Comparison of ENCODE assay signal across 13 cellular contexts in genomic region chr10:43785252-43785651, GRCh38.
DNase-seq lines count a peak whose midpoint lies in the region; ATAC-seq, FAIRE-seq and TF ChIP-seq lines count a peak whose summit lies in the region.
"Had no signal": no experiment of that assay in that cellular context is flagged by ENCODE, and none has a peak within 500 bp of the region (broad histone marks: within the 10 kb centered on the region; RNA-seq: fewer than 3 reads in every experiment).

No MANE protein-coding gene starts in this region.

- no peak overlapping the region for H3K27ac ChIP-seq in left ventricle myocardium inferior (replicated peaks)
- no peak overlapping the region for H3K27ac ChIP-seq in right atrium auricular region
- H3K27ac ChIP-seq in endothelial cell of umbilical vein (ENCODE audit: insufficient read depth, low read depth, low read length) = no peak overlapping the region
- no peak overlapping the region for H3K27ac ChIP-seq in CD4-positive, alpha-beta memory T cell (ENCODE audit: low read depth, low read length)

- peaks cover 7 to 17% (median 15%) of the 10 kb centered on the region in 4 donors for H3K4me1 Mint-ChIP-seq in CD4-positive, alpha-beta memory T cell

- POLR2A ChIA-PET in endothelial cell of umbilical vein (lab: Charles Lee) = no interaction called here
- POLR2A ChIA-PET in CD4-positive, alpha-beta memory T cell (lab: Charles Lee; ENCODE audit: partially characterized antibody) = no interaction called here

- H3K27ac Mint-ChIP-seq in CD4-positive, alpha-beta memory T cell = no peak overlapping the region
- H3K27ac Mint-ChIP-seq: activated CD4-positive, alpha-beta memory T cell treated with anti-CD3 and anti-CD28 coated beads for 36 hours had no signal

- H3K4me3 ChIP-seq in left ventricle myocardium inferior (no peak overlapping the region), right atrium auricular region (no peak overlapping the region), NB4 (ENCODE audit: low read depth, low read length) (no peak overlapping the region), endothelial cell of umbilical vein (replicated peaks in 1 of 3; ENCODE audit: insufficient read depth in 1 of 3, low read depth in 1 of 3, low read length in 3 of 3) (no peak overlapping the region)
- H3K4me3 ChIP-seq in CD4-positive, alpha-beta memory T cell (ENCODE audit: low read length in 2 of 2) = no peak overlapping the region

- H3K4me1 ChIP-seq in left ventricle myocardium inferior (peaks cover 12% of the 10 kb centered on the region), right atrium auricular region (peaks cover 0 to 8% of the 10 kb centered on the region in 2 donors), endothelial cell of umbilical vein (ENCODE audit: control insufficient read depth, extremely low read depth, insufficient read depth, low read length) (no peaks in the 10 kb centered on the region)
- peaks cover 13% of the 10 kb centered on the region for H3K4me1 ChIP-seq in CD4-positive, alpha-beta memory T cell (ENCODE audit: insufficient read depth, low read length)

- no peak overlapping the region for H2AFZ ChIP-seq in endothelial cell of umbilical vein (ENCODE audit: low read depth, low read length)

- no peak for FAIRE-seq in endothelial cell of umbilical vein (lab: Jason Lieb, UNC)
- peak; percentile 94 for FAIRE-seq in urothelium cell line (lab: Jason Lieb, UNC)
- FAIRE-seq: islet of Langerhans had no signal

- no TSS peak for BruUV-seq in endothelial cell of umbilical vein (replicated peaks; lab: Mats Ljungman, UMichigan)

- H3K36me3 Mint-ChIP-seq in CD4-positive, alpha-beta memory T cell = no peaks in the 10 kb centered on the region
- H3K36me3 Mint-ChIP-seq: activated CD4-positive, alpha-beta memory T cell treated with anti-CD3 and anti-CD28 coated beads for 36 hours had no signal

- H3K4me2 ChIP-seq in endothelial cell of umbilical vein (ENCODE audit: insufficient read depth, low read length) = no peak overlapping the region

- dilution Hi-C loops in endothelial cell of umbilical vein (cut with MboI; ENCODE audit: extremely low pct_ligation_motif_present, low sequenced_read_pairs) = no loop called here

- H3K27me3 ChIP-seq in left ventricle myocardium inferior (ENCODE audit: low read depth) = no peaks in the 10 kb centered on the region
- no peaks in the 10 kb centered on the region for H3K27me3 ChIP-seq in right atrium auricular region
- peaks cover 0 to 3% of the 10 kb centered on the region in 2 experiments for H3K27me3 ChIP-seq in endothelial cell of umbilical vein (ENCODE audit: control insufficient read depth in 2 of 2, insufficient read depth in 2 of 2, low read length in 2 of 2)
- H3K27me3 ChIP-seq in CD4-positive, alpha-beta memory T cell (ENCODE audit: insufficient read depth, low read length) = no peaks in the 10 kb centered on the region

- no peak overlapping the region for H3K4me3 Mint-ChIP-seq in CD4-positive, alpha-beta memory T cell
- H3K4me3 Mint-ChIP-seq: activated CD4-positive, alpha-beta memory T cell treated with anti-CD3 and anti-CD28 coated beads for 36 hours; stimulated activated naive CD8-positive, alpha-beta T cell treated with anti-CD3 and anti-CD28 coated beads, Interleukin-15, amount 100 ng/mL, for 72 hours had no signal

- H3K9me3 ChIP-seq in left ventricle myocardium inferior (replicated peaks) (no peaks in the 10 kb centered on the region), right atrium auricular region (no peaks in the 10 kb centered on the region), endothelial cell of umbilical vein (replicated peaks; ENCODE audit: control insufficient read depth, insufficient read depth, low read length) (no peaks in the 10 kb centered on the region)
- no peaks in the 10 kb centered on the region for H3K9me3 ChIP-seq in CD4-positive, alpha-beta memory T cell (ENCODE audit: control insufficient read depth in 1 of 2, low read length in 2 of 2)

- TF ChIP-seq CTCF in left ventricle myocardium inferior (IDR thresholded peaks at IDR 0.05; ENCODE audit: borderline replicate concordance) (peak; percentile 37), right atrium auricular region (IDR thresholded peaks at IDR 0.05) (peak in 1 of 2 donors; percentile 28), NB4 (IDR thresholded peaks at IDR 0.05; ENCODE audit: low read depth, low read length) (peak; percentile 18), endothelial cell of umbilical vein (IDR thresholded peaks at IDR 0.05; ENCODE audit: extremely low read depth in 1 of 2, insufficient read depth in 1 of 2, low read depth in 1 of 2, low read length in 2 of 2) (no peak)

- no peaks in the 10 kb centered on the region for H4K20me1 ChIP-seq in endothelial cell of umbilical vein (replicated peaks; ENCODE audit: control insufficient read depth, extremely low read depth, insufficient read depth, low read length)

- no peaks in the 10 kb centered on the region for H3K9me3 Mint-ChIP-seq in CD4-positive, alpha-beta memory T cell
- H3K9me3 Mint-ChIP-seq: activated CD4-positive, alpha-beta memory T cell treated with anti-CD3 and anti-CD28 coated beads for 36 hours; stimulated activated naive CD8-positive, alpha-beta T cell treated with anti-CD3 and anti-CD28 coated beads, Interleukin-15, amount 100 ng/mL, for 72 hours had no signal

- no peaks in the 10 kb centered on the region for H3K27me3 Mint-ChIP-seq in CD4-positive, alpha-beta memory T cell
- H3K27me3 Mint-ChIP-seq: activated CD4-positive, alpha-beta memory T cell treated with anti-CD3 and anti-CD28 coated beads for 36 hours; stimulated activated naive CD8-positive, alpha-beta T cell treated with anti-CD3 and anti-CD28 coated beads, Interleukin-15, amount 100 ng/mL, for 72 hours had no signal

- no peak for DNase-seq in left ventricle myocardium inferior
- DNase-seq in right atrium auricular region (ENCODE audit: low spot score) = no peak
- peak; percentile 47 for DNase-seq in NB4 (ENCODE audit: low read depth)
- DNase-seq in endothelial cell of umbilical vein (ENCODE audit: low read depth, low spot score) = peak; percentile 21
- DNase-seq in urothelium cell line (ENCODE audit: low spot score) = peak; percentile 23
- DNase-seq in CD4-positive, alpha-beta memory T cell = no peak
- no peak for DNase-seq in amygdala (lab: John Stamatoyannopoulos, UW)
- DNase-seq: activated CD4-positive, alpha-beta memory T cell treated with anti-CD3 and anti-CD28 coated beads for 36 hours; C1 segment of cervical spinal cord; stimulated activated CD4-positive, alpha-beta T cell treated with anti-CD3 and anti-CD28 coated beads, Interleukin-1b, Interleukin-23, amount 100 ng/mL, for 48 hours; stimulated activated naive CD8-positive, alpha-beta T cell treated with anti-CD3 and anti-CD28 coated beads, Interleukin-15, amount 100 ng/mL, for 72 hours had no signal

- intact Hi-C loops in left ventricle myocardium inferior (cut with micrococcal nuclease) = no loop called here
- intact Hi-C loops in endothelial cell of umbilical vein (cut with micrococcal nuclease) = loop anchor here (1.0 to 5.0 kb wide), 2 partner anchors 95 to 113 kb away; no protein-coding TSS in a partner anchor
- intact Hi-C loops in CD4-positive, alpha-beta memory T cell (cut with micrococcal nuclease) = no loop called here

- TF ChIP-seq POLR2A in NB4 (IDR thresholded peaks at IDR 0.05; ENCODE audit: extremely low read depth, insufficient read length) (no peak), endothelial cell of umbilical vein (IDR thresholded peaks at IDR 0.05; ENCODE audit: low read depth, low read length) (no peak)

- H3K36me3 ChIP-seq in left ventricle myocardium inferior (no peaks in the 10 kb centered on the region), right atrium auricular region (no peaks in the 10 kb centered on the region), endothelial cell of umbilical vein (ENCODE audit: control insufficient read depth in 2 of 2, extremely low read depth in 1 of 2, insufficient read depth in 2 of 2, low read length in 2 of 2) (no peaks in the 10 kb centered on the region)
- no peaks in the 10 kb centered on the region for H3K36me3 ChIP-seq in CD4-positive, alpha-beta memory T cell (ENCODE audit: insufficient read depth, low read length)

- CTCF ChIA-PET in endothelial cell of umbilical vein (lab: Charles Lee) = interaction anchor here (0.6 to 2.0 kb wide), 5 partner anchors 9 to 95 kb away, joined by 3 to 16 read pairs (median 4); no protein-coding TSS in a partner anchor
- CTCF ChIA-PET in CD4-positive, alpha-beta memory T cell (lab: Charles Lee; ENCODE audit: partially characterized antibody) = interaction anchor here (0.8 kb wide), 1 partner anchor 1073 kb away, joined by 5 read pairs; no protein-coding TSS in a partner anchor

- H3K9ac ChIP-seq in endothelial cell of umbilical vein (replicated peaks; ENCODE audit: extremely low read depth, insufficient read depth, low read length) = no peak overlapping the region

- no peak for ATAC-seq in HG02973 (IDR thresholded peaks at IDR 0.05; ENCODE audit: unreplicated experiment)
- ATAC-seq: stimulated activated naive CD8-positive, alpha-beta T cell treated with anti-CD3 and anti-CD28 coated beads, Interleukin-15, amount 100 ng/mL, for 72 hours had no signal

- H3K79me2 ChIP-seq in endothelial cell of umbilical vein (ENCODE audit: control insufficient read depth, insufficient read depth, low read length) = no peaks in the 10 kb centered on the region

- H3K9me1 ChIP-seq in endothelial cell of umbilical vein (replicated peaks; ENCODE audit: control insufficient read depth, extremely low read depth, insufficient read depth, low read length) = no peaks in the 10 kb centered on the region

TF ChIP-seq in endothelial cell of umbilical vein, 7 proteins besides CTCF, POLR2A, EP300 and RAD21:
- TF ChIP-seq FOS (IDR thresholded peaks at IDR 0.05; ENCODE audit: borderline replicate concordance, insufficient read depth, low read length) (no peak), GATA2 (IDR thresholded peaks at IDR 0.05; ENCODE audit: insufficient read depth, insufficient read length, low read depth, low read length) (no peak), JUN (IDR thresholded peaks at IDR 0.05; ENCODE audit: borderline replicate concordance, insufficient read depth, insufficient read length, low read depth) (no peak), MYC (IDR thresholded peaks at IDR 0.05; ENCODE audit: low read depth, low read length) (no peak), MAX (IDR thresholded peaks at IDR 0.05; ENCODE audit: insufficient read depth, insufficient read length) (no peak), EZH2 (IDR thresholded peaks at IDR 0.05; ENCODE audit: borderline replicate concordance, low read depth, low read length, severe bottlenecking) (no peak), POLR2AphosphoS5 (IDR thresholded peaks at IDR 0.05; ENCODE audit: insufficient read depth, low read depth, low read length) (no peak)

Comparison
In these comparisons a context has a peak if more than half of its experiments do, and no peak if none do; other contexts are left out.
1. DNase-seq: peak in NB4 (single experiment), endothelial cell of umbilical vein (single experiment) and urothelium cell line (single experiment); none in left ventricle myocardium inferior (single experiment), right atrium auricular region (single experiment), CD4-positive, alpha-beta memory T cell (0 of 5) and amygdala (0 of 56).
2. CTCF ChIP-seq: peak in left ventricle myocardium inferior (single experiment) and NB4 (single experiment); none in endothelial cell of umbilical vein (0 of 2).